Comparison of ENCODE assay signal across 21 cellular contexts in genomic region chr6:45537539-45537938, GRCh38.
"Had no signal": no experiment of that assay in that cellular context is flagged by ENCODE, and none has a peak within 500 bp of the region (broad histone marks: within the 10 kb centered on the region; RNA-seq: fewer than 3 reads in every experiment).

No MANE protein-coding gene starts in this region.

- H3K27me3 ChIP-seq: sigmoid colon, stomach, thyroid gland, vagina had no signal

- H3K36me3 Mint-ChIP-seq: mesothelial cell of epicardium, natural killer cell, type B pancreatic cell had no signal

- H3K27ac ChIP-seq: coronary artery, sigmoid colon had no signal

- H3K4me3 Mint-ChIP-seq: endodermal cell, mesothelial cell of epicardium, natural killer cell, neural crest cell, type B pancreatic cell had no signal

- H3K4me3 ChIP-seq: coronary artery, sigmoid colon, skin epidermis, stomach, thyroid gland, vagina had no signal

- DNase-seq: effector CD4-positive, alpha-beta T cell; endodermal cell; erythroblast; foreskin melanocyte; head of caudate nucleus; hippocampal formation; left colon; left ventricle myocardium superior; mammary epithelial cell; natural killer cell; posterior cingulate gyrus; sigmoid colon; stimulated activated naive CD4-positive, alpha-beta T cell; stomach; thyroid gland had no signal

- H3K9me3 Mint-ChIP-seq: endodermal cell, mesothelial cell of epicardium, natural killer cell, neural crest cell, type B pancreatic cell had no signal

- H3K9me3 ChIP-seq: sigmoid colon, stomach, thyroid gland, vagina had no signal

- H3K4me1 ChIP-seq: thyroid gland had no signal

- H3K36me3 ChIP-seq: sigmoid colon, stomach, thyroid gland, vagina had no signal

- H3K27ac Mint-ChIP-seq: endodermal cell, natural killer cell had no signal
